In the genomic region with DNA sequence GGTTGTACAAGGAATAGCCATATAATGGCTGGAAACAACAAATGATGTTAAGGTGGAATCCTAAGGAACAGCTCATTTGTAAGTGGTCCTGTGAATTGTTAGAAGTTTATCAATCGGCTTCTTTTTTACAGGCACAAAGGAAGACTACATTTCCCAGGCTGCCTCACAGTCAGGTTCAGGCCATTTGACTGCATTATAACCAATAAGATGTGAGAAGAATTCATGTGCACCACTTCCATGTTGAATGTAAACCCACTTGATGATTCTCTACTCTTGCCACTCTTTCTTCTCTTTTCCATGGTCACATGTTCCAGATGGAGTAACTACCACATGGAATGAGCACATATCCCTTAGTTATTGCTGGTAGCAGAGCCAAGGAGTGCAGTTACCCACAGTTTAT, we compare ENCODE assay signal across 2 cellular contexts.
TF ChIP-seq lines count a peak whose summit lies in the region.

No MANE protein-coding gene starts in this region.

TF ChIP-seq in HepG2, 621 proteins besides CTCF, POLR2A, EP300 and RAD21 (continued from another document):
- TF ChIP-seq, protein P1, sequence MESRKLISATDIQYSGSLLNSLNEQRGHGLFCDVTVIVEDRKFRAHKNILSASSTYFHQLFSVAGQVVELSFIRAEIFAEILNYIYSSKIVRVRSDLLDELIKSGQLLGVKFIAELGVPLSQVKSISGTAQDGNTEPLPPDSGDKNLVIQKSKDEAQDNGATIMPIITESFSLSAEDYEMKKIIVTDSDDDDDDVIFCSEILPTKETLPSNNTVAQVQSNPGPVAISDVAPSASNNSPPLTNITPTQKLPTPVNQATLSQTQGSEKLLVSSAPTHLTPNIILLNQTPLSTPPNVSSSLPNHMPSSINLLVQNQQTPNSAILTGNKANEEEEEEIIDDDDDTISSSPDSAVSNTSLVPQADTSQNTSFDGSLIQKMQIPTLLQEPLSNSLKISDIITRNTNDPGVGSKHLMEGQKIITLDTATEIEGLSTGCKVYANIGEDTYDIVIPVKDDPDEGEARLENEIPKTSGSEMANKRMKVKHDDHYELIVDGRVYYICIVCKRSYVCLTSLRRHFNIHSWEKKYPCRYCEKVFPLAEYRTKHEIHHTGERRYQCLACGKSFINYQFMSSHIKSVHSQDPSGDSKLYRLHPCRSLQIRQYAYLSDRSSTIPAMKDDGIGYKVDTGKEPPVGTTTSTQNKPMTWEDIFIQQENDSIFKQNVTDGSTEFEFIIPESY (CRISPR knock-in tag; IDR thresholded peaks at IDR 0.05): no peak

TF ChIP-seq in GM12878, 131 proteins besides CTCF, POLR2A, EP300 and RAD21 (continued from another document):
- TF ChIP-seq NFIC (IDR thresholded peaks at IDR 0.05; ENCODE audit: low read depth, low read length) (no peak), RFX5 (IDR thresholded peaks at IDR 0.05; ENCODE audit: low read depth, low read length) (no peak), RAD51 (IDR thresholded peaks at IDR 0.05) (peak; percentile 72; the same call in 1 of the 2 replicates), SIX5 (IDR thresholded peaks at IDR 0.05; ENCODE audit: low read depth, low read length, severe bottlenecking) (peak; percentile 62), YY1 (IDR thresholded peaks at IDR 0.05; ENCODE audit: low read depth, low read length) (peak; percentile 69), CBFB (IDR thresholded peaks at IDR 0.05; ENCODE audit: low read depth) (no peak)
